14 cellular contexts compared by ENCODE assay signal in genomic region chr5:27474054-27474323, GRCh38.
DNase-seq lines count a peak whose midpoint lies in the region; ATAC-seq, FAIRE-seq and TF ChIP-seq lines count a peak whose summit lies in the region.
"Had no signal": no experiment of that assay in that cellular context is flagged by ENCODE, and none has a peak within 500 bp of the region (broad histone marks: within the 10 kb centered on the region; RNA-seq: fewer than 3 reads in every experiment).

No MANE protein-coding gene starts in this region.

- H2AFZ ChIP-seq in GM12878 (ENCODE audit: control insufficient read depth, low read depth, low read length): no peak overlapping the region

- no peak for TF ChIP-seq POLR2A in GM12878 (IDR thresholded peaks at IDR 0.05; ENCODE audit: low read depth, low read length)

- RAD21 ChIA-PET in GM12878 (lab: Charles Lee; ENCODE audit: unreplicated experiment): no interaction called here

- DNase-seq in GM12878 (ENCODE audit: low read depth, low spot score) (no peak), iris pigment epithelial cell (ENCODE audit: low read depth) (peak; percentile 3), NCI-H524 treated with DMSO at 0.1 percent for 48 hours (lab: John Stamatoyannopoulos, UW) (no peak), CD1c-positive myeloid dendritic cell (ENCODE audit: extremely low spot score) (no peak)
- no peak for DNase-seq in stimulated activated CD4-positive, alpha-beta T cell treated with anti-CD3 and anti-CD28 coated beads, Interleukin-4, amount 100 ng/mL, for 4 hours
- DNase-seq: activated gamma-delta T cell, DMS153, HCEC 1CT, Kasumi-1, NCI-H1930 had no signal

- no TSS peak for BruUV-seq in GM12878 (replicated peaks; lab: Mats Ljungman, UMichigan)

- 0% methylated on average over 2 of the region's 2 CpGs for WGBS in GM12878 (ENCODE audit: insufficient coverage, insufficient replicate concordance, low lambda C conversion rate, missing lambda C conversion rate)

- no peak for TF ChIP-seq EP300 in GM12878 (IDR thresholded peaks at IDR 0.05; ENCODE audit: borderline replicate concordance in 1 of 2, control insufficient read depth in 1 of 2, low read depth in 2 of 2, low read length in 2 of 2)

- H3K27me3 ChIP-seq in BLaER1 treated with 17β-estradiol and CSF1 and Interleukin-3, amounts not matched to agents 10 nM and 100 nM: no peaks in the 10 kb centered on the region
- H3K27me3 ChIP-seq in HUES48 (ENCODE audit: control insufficient read depth, insufficient read depth, low read length) (no peaks in the 10 kb centered on the region), GM12878 (replicated peaks in 1 of 2; ENCODE audit: control insufficient read depth in 2 of 2, insufficient read depth in 2 of 2, low read length in 1 of 2) (no peaks in the 10 kb centered on the region)

- intact Hi-C loops in GM12878 (cut with micrococcal nuclease; ENCODE audit: unreplicated experiment): no loop called here

- CTCF ChIA-PET in GM12878 (lab: Yijun Ruan, JAX): no interaction called here

- no peaks in the 10 kb centered on the region for H4K20me1 ChIP-seq in BLaER1 treated with 17β-estradiol and CSF1 and Interleukin-3, amounts not matched to agents 10 nM and 100 nM
- no peaks in the 10 kb centered on the region for H4K20me1 ChIP-seq in GM12878 (ENCODE audit: control insufficient read depth, insufficient read depth)

- SMC1A ChIA-PET in GM12878 (lab: Charles Lee; ENCODE audit: uncharacterized antibody, unreplicated experiment): interaction anchor here (1.2 to 1.4 kb wide), 2 partner anchors 11 to 33 kb away, joined by 4 to 5 read pairs; no protein-coding TSS in a partner anchor

- H3K4me3 ChIP-seq in BLaER1 treated with 17β-estradiol and CSF1 and Interleukin-3, amounts not matched to agents 10 nM and 100 nM: peak overlapping the region in 7 of 10 experiments; percentile 8 to 54 (median 46); a peak in 6 of 20 replicates
- peak overlapping the region; percentile 82 for H3K4me3 ChIP-seq in HUES48 (ENCODE audit: low read depth, low read length)
- H3K4me3 ChIP-seq in GM12878: 0 out of 2 replicates have a peak overlapping the region, but pooled peaks have one; percentile 55

- peak overlapping the region in 1 of 11 experiments; percentile 33; a peak in 2 of 22 replicates for H3K9ac ChIP-seq in BLaER1 treated with 17β-estradiol and CSF1 and Interleukin-3, amounts not matched to agents 10 nM and 100 nM
- H3K9ac ChIP-seq in HUES48 (ENCODE audit: low read depth, low read length) (peak overlapping the region; percentile 92), GM12878 (ENCODE audit: control insufficient read depth, insufficient read depth, low read length) (no peak overlapping the region)

- peaks cover 0 to 5% (median 0%) of the 10 kb centered on the region in 10 experiments; a peak in 1 of 20 replicates for H3K4me1 ChIP-seq in BLaER1 treated with 17β-estradiol and CSF1 and Interleukin-3, amounts not matched to agents 10 nM and 100 nM
- H3K4me1 ChIP-seq in HUES48 (ENCODE audit: control insufficient read depth, insufficient read depth, low read length) (peaks cover 8% of the 10 kb centered on the region; the same call in 1 of the 2 replicates), GM12878 (ENCODE audit: control insufficient read depth, insufficient read depth, low read length) (no peaks in the 10 kb centered on the region)

- H3K4me2 ChIP-seq in BLaER1 treated with 17β-estradiol and CSF1 and Interleukin-3, amounts not matched to agents 10 nM and 100 nM: peak overlapping the region in 1 of 11 experiments; percentile 33; a peak in 2 of 22 replicates
- no peak overlapping the region for H3K4me2 ChIP-seq in GM12878 (ENCODE audit: control insufficient read depth, insufficient read depth)

- FAIRE-seq in GM12878 (lab: Jason Lieb, UNC): no peak
- FAIRE-seq: islet of Langerhans had no signal

- H3K9me3 ChIP-seq in BLaER1 treated with 17β-estradiol and CSF1 and Interleukin-3, amounts not matched to agents 10 nM and 100 nM (replicated peaks in 1 of 11): peaks cover 47 to 65% (median 57%) of the 10 kb centered on the region in 11 experiments
- H3K9me3 ChIP-seq in HUES48 (ENCODE audit: control insufficient read depth, insufficient read depth, low read length) (peaks cover 35% of the 10 kb centered on the region), GM12878 (replicated peaks; ENCODE audit: control insufficient read depth, insufficient read depth, low read length) (peaks cover 7% of the 10 kb centered on the region)

- peak overlapping the region in 1 of 11 experiments; percentile 56; a peak in 1 of 22 replicates for H3K27ac ChIP-seq in BLaER1 treated with 17β-estradiol and CSF1 and Interleukin-3, amounts not matched to agents 10 nM and 100 nM
- H3K27ac ChIP-seq in HUES48 (ENCODE audit: low read depth, low read length) (no peak overlapping the region), GM12878 (ENCODE audit: control insufficient read depth, insufficient read depth) (no peak overlapping the region)

- TF ChIP-seq RAD21 in GM12878 (IDR thresholded peaks at IDR 0.05; ENCODE audit: insufficient read depth, low read depth, low read length): no peak

- TF ChIP-seq CTCF in GM12878 (IDR thresholded peaks at IDR 0.05 in 2 of 3, conservative IDR thresholded peaks at IDR 0.05 in 1 of 3; ENCODE audit: control insufficient read depth in 2 of 3, extremely low read depth in 1 of 3, insufficient read depth in 1 of 3, low read depth in 3 of 3, low read length in 3 of 3): no peak

- POLR2A ChIA-PET in GM12878 (lab: Charles Lee): interaction anchor here (1.6 kb wide), 1 partner anchor 11 kb away, joined by 6 read pairs; no protein-coding TSS in a partner anchor

- peaks cover 17% of the 10 kb centered on the region for H3K79me2 ChIP-seq in GM12878 (ENCODE audit: control insufficient read depth, insufficient read depth, low read length)

- H3K36me3 ChIP-seq in BLaER1 treated with 17β-estradiol and CSF1 and Interleukin-3, amounts not matched to agents 10 nM and 100 nM: peaks cover 9 to 31% (median 25%) of the 10 kb centered on the region in 11 experiments; a peak in 16 of 22 replicates
- H3K36me3 ChIP-seq in HUES48 (ENCODE audit: control insufficient read depth, insufficient read depth, low read length) (peaks cover 46% of the 10 kb centered on the region), GM12878 (ENCODE audit: control insufficient read depth in 2 of 2, insufficient read depth in 2 of 2, low read length in 1 of 2) (no peaks in the 10 kb centered on the region)

- ATAC-seq in GM12878: peak; percentile 37
- no peak for ATAC-seq in HG02642 (IDR thresholded peaks at IDR 0.05; ENCODE audit: poor library complexity, unreplicated experiment)

- in situ Hi-C loops in GM12878 (cut with MboI): no loop called here

TF ChIP-seq in GM12878, 131 proteins besides CTCF, POLR2A, EP300 and RAD21:
- TF ChIP-seq SIX5 (IDR thresholded peaks at IDR 0.05; ENCODE audit: low read depth, low read length, severe bottlenecking) (no peak), HDGF (IDR thresholded peaks at IDR 0.05) (no peak), NFXL1 (IDR thresholded peaks at IDR 0.05; ENCODE audit: borderline replicate concordance) (no peak), SMAD5 (IDR thresholded peaks at IDR 0.05; ENCODE audit: low read depth) (no peak), RBBP5 (conservative IDR thresholded peaks at IDR 0.05) (no peak), MLLT1 (IDR thresholded peaks at IDR 0.05) (no peak), ZBTB4 (CRISPR knock-in tag; IDR thresholded peaks at IDR 0.05) (no peak), USF1 (IDR thresholded peaks at IDR 0.05; ENCODE audit: borderline replicate concordance, extremely low read length, insufficient read depth, low read depth, low read length) (no peak), SIN3A (IDR thresholded peaks at IDR 0.05; ENCODE audit: low read depth, low read length) (no peak), SUPT20H (IDR thresholded peaks at IDR 0.05; ENCODE audit: borderline replicate concordance, control insufficient read depth, low read depth, low read length) (no peak)
